In genomic region chr9:126114850-126115460, GRCh38 we compare ENCODE assay signal across 18 cellular contexts.
DNase-seq lines count a peak whose midpoint lies in the region; ATAC-seq, FAIRE-seq and TF ChIP-seq lines count a peak whose summit lies in the region.
"Had no signal": no experiment of that assay in that cellular context is flagged by ENCODE, and none has a peak within 500 bp of the region (broad histone marks: within the 10 kb centered on the region; RNA-seq: fewer than 3 reads in every experiment).

No MANE protein-coding gene starts in this region.

- no peak overlapping the region for H2BK5ac ChIP-seq in H9 (ENCODE audit: insufficient read length, low read length)

- H3K27me3 ChIP-seq in H9 (ENCODE audit: insufficient read depth, low read length): no peaks in the 10 kb centered on the region
- H3K27me3 ChIP-seq in K562 (ENCODE audit: control insufficient read depth in 2 of 2, insufficient read depth in 2 of 2, low read length in 2 of 2): peaks cover 4 to 41% of the 10 kb centered on the region in 2 experiments; a peak in 4 of 5 replicates

- no peak overlapping the region for H3K18ac ChIP-seq in H9 (ENCODE audit: insufficient read length, low read depth, low read length)

- H3K27ac Mint-ChIP-seq in H9 (no peak overlapping the region), osteocyte (ENCODE audit: unreplicated experiment) (no peak overlapping the region)

- H2BK15ac ChIP-seq in H9 (ENCODE audit: low read depth, low read length): no peak overlapping the region

- no peak overlapping the region for H4K5ac ChIP-seq in H9 (ENCODE audit: insufficient read length, low read depth, low read length)

- H3K9me1 ChIP-seq in K562 (ENCODE audit: control insufficient read depth, insufficient read depth, low read length): no peaks in the 10 kb centered on the region

- no peaks in the 10 kb centered on the region for H3K9me3 ChIP-seq in H9 (ENCODE audit: control insufficient read depth, low read depth, low read length)
- no peaks in the 10 kb centered on the region for H3K9me3 ChIP-seq in K562 (replicated peaks; ENCODE audit: control insufficient read depth, insufficient read depth, low read depth, low read length)

- no CpG with 5 or more reads among the region's 12 CpGs for WGBS in H9 (ENCODE audit: extremely low coverage, insufficient read length, low lambda C conversion rate)
- WGBS in K562 (ENCODE audit: insufficient coverage, low coverage, missing lambda C conversion rate): 0% methylated on average over 12 of the region's 12 CpGs

- TF ChIP-seq CTCF in H9 (conservative IDR thresholded peaks at IDR 0.05) (no peak), K562 (IDR thresholded peaks at IDR 0.05 in 2 of 3, conservative IDR thresholded peaks at IDR 0.05 in 1 of 3; ENCODE audit: insufficient read depth in 2 of 3, low read depth in 1 of 3, low read length in 3 of 3) (no peak), osteocyte (IDR thresholded peaks at IDR 0.05) (no peak)

- no peak overlapping the region for H3T11ph ChIP-seq in H9 (ENCODE audit: low read length)

- no peak overlapping the region for H3K4ac ChIP-seq in H9 (ENCODE audit: low read depth, low read length)

- no peak for FAIRE-seq in K562 (lab: Jason Lieb, UNC)
- FAIRE-seq: GM12878 had no signal

- no peak overlapping the region for H3K14ac ChIP-seq in H9 (ENCODE audit: insufficient read depth, low read length)

- no peaks in the 10 kb centered on the region for H3K36me3 ChIP-seq in K562 (ENCODE audit: control insufficient read depth, insufficient read depth, low read length)

- H2AFZ ChIP-seq in H9 (ENCODE audit: low read length) (no peak overlapping the region), K562 (ENCODE audit: low read depth, low read length) (no peak overlapping the region)
- H2AFZ ChIP-seq: GM23248 had no signal

- H3K56ac ChIP-seq in H9 (ENCODE audit: insufficient read length, low read depth, low read length): no peak overlapping the region

- H3K4me3 Mint-ChIP-seq in H9: no peak overlapping the region
- H3K4me3 Mint-ChIP-seq in osteocyte (ENCODE audit: unreplicated experiment): no peak overlapping the region

- H3K4me2 ChIP-seq in H9 (ENCODE audit: insufficient read depth, insufficient read length, low read length) (no peak overlapping the region), K562 (ENCODE audit: insufficient read depth, low read length) (no peak overlapping the region)

- H3K36me3 Mint-ChIP-seq in H9 (ENCODE audit: insufficient read depth in 1 of 3, low read depth in 3 of 3): no peaks in the 10 kb centered on the region
- no peaks in the 10 kb centered on the region for H3K36me3 Mint-ChIP-seq in osteocyte (ENCODE audit: unreplicated experiment)

- no peaks in the 10 kb centered on the region for H4K20me1 ChIP-seq in H9 (ENCODE audit: control insufficient read depth, insufficient read depth, insufficient read length)
- no peaks in the 10 kb centered on the region for H4K20me1 ChIP-seq in K562 (replicated peaks; ENCODE audit: control insufficient read depth, insufficient read depth, low read length)

- H3K4me1 ChIP-seq in H9 (ENCODE audit: insufficient read depth, low read length): no peaks in the 10 kb centered on the region
- no peaks in the 10 kb centered on the region for H3K4me1 ChIP-seq in K562 (replicated peaks in 1 of 2; ENCODE audit: control insufficient read depth in 2 of 2, insufficient read depth in 2 of 2, low read length in 2 of 2)

- no TSS peak for BruUV-seq in K562 (replicated peaks; lab: Mats Ljungman, UMichigan)

- no peak overlapping the region for H2BK120ac ChIP-seq in H9 (ENCODE audit: low read depth, low read length, poor library complexity, severe bottlenecking)

- H3K27ac ChIP-seq in H9 (ENCODE audit: insufficient read length, low read depth, low read length): no peak overlapping the region
- H3K27ac ChIP-seq in K562 (ENCODE audit: extremely low read depth, low read depth, low read length): no peak overlapping the region
- H3K27ac ChIP-seq: GM23248 had no signal

- intact Hi-C loops in K562 (cut with micrococcal nuclease): no loop called here

- H3K79me2 ChIP-seq in H9 (ENCODE audit: insufficient read depth, low read length): no peaks in the 10 kb centered on the region
- H3K79me2 ChIP-seq in K562 (ENCODE audit: control insufficient read depth, insufficient read depth, low read length): no peaks in the 10 kb centered on the region

- no peak for TF ChIP-seq EP300 in K562 (IDR thresholded peaks at IDR 0.05; ENCODE audit: low read length)

- H3K4me3 ChIP-seq in K562: no peak overlapping the region
- H3K4me3 ChIP-seq: GM12878, GM23248 had no signal

- POLR2A ChIA-PET in K562 (lab: Yijun Ruan, JAX): interaction anchor here (0.6 to 1.0 kb wide), 3 partner anchors 30 to 317 kb away, joined by 3 read pairs; no protein-coding TSS in a partner anchor

- ATAC-seq in K562: no peak
- ATAC-seq: GM12878 had no signal

- H3K9me3 Mint-ChIP-seq in H9: no peaks in the 10 kb centered on the region
- no peaks in the 10 kb centered on the region for H3K9me3 Mint-ChIP-seq in osteocyte (ENCODE audit: unreplicated experiment)

- H3K27me3 Mint-ChIP-seq in H9 (ENCODE audit: low read depth) (peaks cover 2% of the 10 kb centered on the region), osteocyte (ENCODE audit: unreplicated experiment) (peaks cover 19% of the 10 kb centered on the region)

- H4K8ac ChIP-seq in H9 (replicated peaks; ENCODE audit: insufficient read length, low read depth, low read length): no peak overlapping the region

- CTCF ChIA-PET in K562 (lab: Yijun Ruan, JAX; ENCODE audit: low intra/inter-chr PET ratio): no interaction called here

- no peaks in the 10 kb centered on the region for H3K79me1 ChIP-seq in H9 (ENCODE audit: insufficient read depth, low read depth, low read length, poor library complexity, severe bottlenecking)

- H2AK5ac ChIP-seq in H9 (ENCODE audit: insufficient read length, low read length): no peak overlapping the region

- peak; percentile 10 for DNase-seq in NCI-H82 (lab: John Stamatoyannopoulos, UW)
- DNase-seq in NCI-H82 treated with DMSO at 0.1 percent for 48 hours (lab: John Stamatoyannopoulos, UW; ENCODE audit: unreplicated experiment): no peak
- DNase-seq in H9: peak; percentile 11
- no peak for DNase-seq in K562 (ENCODE audit: extremely low read depth in 1 of 4, low spot score in 3 of 4)
- DNase-seq in osteocyte (ENCODE audit: extremely low spot score, unreplicated experiment): peak; percentile 51
- DNase-seq in stimulated activated CD4-positive, alpha-beta T cell treated with anti-CD3 and anti-CD28 coated beads, Interleukin-4, amount 100 ng/mL, for 1 hour: no peak
- DNase-seq in anterior cingulate cortex (lab: John Stamatoyannopoulos, UW): no peak
- no peak for DNase-seq in DMS53 treated with DMSO at 0.1 percent for 48 hours (lab: John Stamatoyannopoulos, UW; ENCODE audit: unreplicated experiment)
- DNase-seq: C1 segment of cervical spinal cord; GDM1; GM23248; KBM-7; NCI-H146; NCI-H2081; NCI-H526 treated with DMSO at 0.1 percent for 48 hours; NK-92 treated with Interleukin-12 subunit alpha and Interleukin-12 subunit beta, amount 100 ng/mL, for 24 hours; SIG-M5 had no signal

- H3K4me1 Mint-ChIP-seq in H9: no peaks in the 10 kb centered on the region
- no peaks in the 10 kb centered on the region for H3K4me1 Mint-ChIP-seq in osteocyte (ENCODE audit: unreplicated experiment)

- H2BK20ac ChIP-seq in H9 (ENCODE audit: low read depth, low read length, poor library complexity, severe bottlenecking): no peak overlapping the region

- peaks cover 3% of the 10 kb centered on the region for H3K23me2 ChIP-seq in H9 (ENCODE audit: insufficient read length, low read depth, low read length, poor library complexity, severe bottlenecking)

- no peak for TF ChIP-seq RAD21 in K562 (CRISPR knock-in tag; conservative IDR thresholded peaks at IDR 0.05 in 1 of 2, IDR thresholded peaks at IDR 0.05 in 1 of 2)

- no peak for TF ChIP-seq POLR2A in K562 (conservative IDR thresholded peaks at IDR 0.05)

- H4K91ac ChIP-seq in H9 (ENCODE audit: insufficient read length, low read depth, low read length): no peak overlapping the region

- H2BK12ac ChIP-seq in H9 (ENCODE audit: insufficient read length, low read depth, low read length): no peak overlapping the region

- no peak overlapping the region for H3K23ac ChIP-seq in H9 (ENCODE audit: insufficient read length, low read depth, low read length)

- in situ Hi-C loops in K562 (cut with MboI): no loop called here

- no peak overlapping the region for H3K9ac ChIP-seq in H9 (ENCODE audit: extremely low read depth, insufficient read length, low read length)
- no peak overlapping the region for H3K9ac ChIP-seq in K562 (ENCODE audit: insufficient read depth in 1 of 2, low read depth in 2 of 2, low read length in 2 of 2)
- H3K9ac ChIP-seq: GM23248 had no signal

TF ChIP-seq in K562, 482 proteins besides CTCF, POLR2A, EP300 and RAD21:
- no peak for TF ChIP-seq MITF (IDR thresholded peaks at IDR 0.05)
- 0 out of 2 replicates have a peak, but pooled peaks have one; percentile 30 for TF ChIP-seq MAFG (tag; conservative IDR thresholded peaks at IDR 0.05)

Comparison
In these comparisons a context has a peak if more than half of its experiments do, and no peak if none do; other contexts are left out.
1. DNase-seq: peak in NCI-H82 (single experiment), H9 (single experiment) and osteocyte (single experiment); none in NCI-H82 treated with DMSO at 0.1 percent for 48 hours (single experiment), K562 (0 of 4), stimulated activated CD4-positive, alpha-beta T cell treated with anti-CD3 and anti-CD28 coated beads, Interleukin-4, amount 100 ng/mL, for 1 hour (single experiment), anterior cingulate cortex (0 of 58) and DMS53 treated with DMSO at 0.1 percent for 48 hours (single experiment).